Comparison of ENCODE assay signal across 25 cellular contexts in genomic region chr3:101623656-101624055, GRCh38.
"Had no signal": no experiment of that assay in that cellular context is flagged by ENCODE, and none has a peak within 500 bp of the region (broad histone marks: within the 10 kb centered on the region; RNA-seq: fewer than 3 reads in every experiment).

No MANE protein-coding gene starts in this region.

- H3K36me3 ChIP-seq: neutrophil, pancreas, right lobe of liver, sigmoid colon, stomach, thoracic aorta, thyroid gland, tibial nerve, upper lobe of left lung, uterus had no signal

- H3K4me3 ChIP-seq: pancreas, psoas muscle, right lobe of liver, sigmoid colon, stomach, thoracic aorta, thyroid gland, tibial nerve, upper lobe of left lung, uterus had no signal

- H3K9me3 ChIP-seq: neutrophil, pancreas, psoas muscle, right lobe of liver, sigmoid colon, thoracic aorta, thyroid gland, upper lobe of left lung, uterus had no signal

- H3K4me1 ChIP-seq: pancreas, psoas muscle, right lobe of liver, sigmoid colon, stomach, thyroid gland, tibial nerve, upper lobe of left lung, uterus had no signal

- H3K27ac ChIP-seq: neutrophil, pancreas, psoas muscle, right lobe of liver, sigmoid colon, stomach, thoracic aorta, thyroid gland, tibial nerve, upper lobe of left lung, uterus had no signal

- ATAC-seq: naive thymus-derived CD8-positive, alpha-beta T cell; natural killer cell treated with Interleukin-12 subunit alpha and Interleukin-12 subunit beta and Interleukin-15 and Interleukin-18, amount 100 ng/mL, for 72 hours; pancreas; psoas muscle; right cardiac atrium; right lobe of liver; stimulated activated effector memory CD8-positive, alpha-beta T cell treated with anti-CD3 and anti-CD28 coated beads, Interleukin-12 subunit alpha, Interleukin-12 subunit beta, amount 100 ng/mL, for 72 hours; stimulated activated naive B cell treated with anti-CD40 and anti-IgM and Interleukin-4, amounts not matched to agents 10 μg/mL and 1 μg/mL and 100 μg/mL, for 72 hours had no signal

- DNase-seq: naive thymus-derived CD8-positive, alpha-beta T cell; nephron progenitor cell; nucleus accumbens; pancreas; psoas muscle; right cardiac atrium; right lobe of liver; sigmoid colon; small intestine; stimulated activated CD4-positive, alpha-beta T cell treated with anti-CD3 and anti-CD28 coated beads, Interleukin-15, amount 100 ng/mL, for 24 hours; stimulated activated CD4-positive, alpha-beta T cell treated with anti-CD3 and anti-CD28 coated beads, Interleukin-2, amount 100 ng/mL, for 24 hours; stimulated activated CD4-positive, alpha-beta T cell treated with anti-CD3 and anti-CD28 coated beads, Interleukin-2, amount 100 ng/mL, for 48 hours; stimulated activated CD4-positive, alpha-beta T cell treated with anti-CD3 and anti-CD28 coated beads, Interleukin-4, amount 100 ng/mL, for 24 hours; stimulated activated naive B cell treated with anti-CD40 and anti-IgM and Interleukin-4, amounts not matched to agents 10 μg/mL and 1 μg/mL and 100 μg/mL, for 72 hours; stimulated activated naive CD4-positive, alpha-beta T cell treated with Interleukin-2 at 50 U/mL for 16 hours; stomach; thyroid gland; trophoblast cell; upper lobe of left lung; uterus had no signal

- FAIRE-seq: pancreas, small intestine had no signal

- H3K27me3 ChIP-seq: neutrophil, pancreas, right lobe of liver, sigmoid colon, stomach, thyroid gland, tibial nerve, upper lobe of left lung, uterus had no signal
